8 cellular contexts compared by ENCODE assay signal in genomic region chr19:45927565-45928261, GRCh38. TPM values are rescaled to one million over a fixed set of nuclear protein-coding genes. Genes with fewer than 3 reads are reported as not detected.
DNase-seq lines count a peak whose midpoint lies in the region; ATAC-seq, FAIRE-seq and TF ChIP-seq lines count a peak whose summit lies in the region.

No MANE protein-coding gene starts in this region.

- H2AFZ ChIP-seq in H9 (ENCODE audit: low read length): peak overlapping the region; percentile 75

- H3K23ac ChIP-seq in H9 (ENCODE audit: insufficient read length, low read depth, low read length): no peak overlapping the region

- H3T11ph ChIP-seq in H9 (ENCODE audit: low read length): no peak overlapping the region

- H3K27me3 Mint-ChIP-seq in H9 (ENCODE audit: low read depth): peaks cover 53% of the 10 kb centered on the region
- H3K27me3 Mint-ChIP-seq in T-cell: peaks cover 4 to 14% of the 10 kb centered on the region in 2 donors

- no peak overlapping the region for H3K14ac ChIP-seq in H9 (ENCODE audit: insufficient read depth, low read length)

- ATAC-seq in T-cell (replicated peaks in 1 of 4) (peak; percentile 94 to 100 (median 99)), sciatic nerve (peak; percentile 96), GM21786 (IDR thresholded peaks at IDR 0.05; ENCODE audit: unreplicated experiment) (no peak)

- H3K9me3 ChIP-seq in H9 (ENCODE audit: control insufficient read depth, low read depth, low read length): no peaks in the 10 kb centered on the region

- no peak overlapping the region for H4K8ac ChIP-seq in H9 (replicated peaks; ENCODE audit: insufficient read length, low read depth, low read length)

- no peaks in the 10 kb centered on the region for H3K79me2 ChIP-seq in H9 (ENCODE audit: insufficient read depth, low read length)

- no CpG with 5 or more reads among the region's 33 CpGs for WGBS in H9 (ENCODE audit: extremely low coverage, insufficient read length, low lambda C conversion rate)

- H3K4ac ChIP-seq in H9 (ENCODE audit: low read depth, low read length): no peak overlapping the region

- H3K4me1 Mint-ChIP-seq in H9: peaks cover 6 to 18% of the 10 kb centered on the region in 2 experiments
- peaks cover 7 to 10% (median 10%) of the 10 kb centered on the region in 3 donors for H3K4me1 Mint-ChIP-seq in T-cell

- H2BK12ac ChIP-seq in H9 (ENCODE audit: insufficient read length, low read depth, low read length): no peak overlapping the region

- no peak overlapping the region for H2AK5ac ChIP-seq in H9 (ENCODE audit: insufficient read length, low read length)

- no peak overlapping the region for H4K5ac ChIP-seq in H9 (ENCODE audit: insufficient read length, low read depth, low read length)

- no peak overlapping the region for H3K27ac ChIP-seq in H9 (ENCODE audit: insufficient read length, low read depth, low read length)

- H3K4me3 Mint-ChIP-seq in H9 (peak overlapping the region; percentile 45 to 70), T-cell (peak overlapping the region in 1 of 3 donors; percentile 35)

- intact Hi-C loops in sciatic nerve (cut with DNase I): no loop called here

- no peaks in the 10 kb centered on the region; the same call in 1 of the 2 replicates for H3K27me3 ChIP-seq in H9 (ENCODE audit: insufficient read depth, low read length)

- CTCF ChIA-PET in T-cell (lab: Charles Lee): no interaction called here

- peak overlapping the region; percentile 74 for H3K4me2 ChIP-seq in H9 (ENCODE audit: insufficient read depth, insufficient read length, low read length)

- FAIRE-seq in D721Med (lab: Jason Lieb, UNC): peak; percentile 41

- no peak overlapping the region; a peak in 1 of 7 replicates for H3K27ac Mint-ChIP-seq in H9
- H3K27ac Mint-ChIP-seq in T-cell: no peak overlapping the region

- TF ChIP-seq CTCF in D721Med (IDR thresholded peaks at IDR 0.05; ENCODE audit: insufficient read depth, missing control alignments): peak; percentile 30
- peak; percentile 42; the same call in 2 of the 3 replicates for TF ChIP-seq CTCF in H9 (conservative IDR thresholded peaks at IDR 0.05)

- H3K18ac ChIP-seq in H9 (ENCODE audit: insufficient read length, low read depth, low read length): no peak overlapping the region

- H4K91ac ChIP-seq in H9 (ENCODE audit: insufficient read length, low read depth, low read length): no peak overlapping the region

- peaks cover 4% of the 10 kb centered on the region for H3K23me2 ChIP-seq in H9 (ENCODE audit: insufficient read length, low read depth, low read length, poor library complexity, severe bottlenecking)

- DNase-seq in D721Med (ENCODE audit: insufficient read length, low spot score) (peak; percentile 97), H9 (peak; percentile 98), NCI-H1694 treated with DMSO at 0.1 percent for 48 hours (lab: John Stamatoyannopoulos, UW) (peak; percentile 85), T-cell (peak; percentile 64 to 92 (median 84)), amniotic stem cell (lab: John Stamatoyannopoulos, UW) (peak; percentile 80), hepatic stellate cell (ENCODE audit: low spot score) (peak; percentile 99), sciatic nerve (ENCODE audit: low spot score) (peak; percentile 96)

- H3K4me1 ChIP-seq in H9 (ENCODE audit: insufficient read depth, low read length): 0 out of 2 replicates have a peak, but pooled peaks cover 3% of the 10 kb centered on the region

- H3K9me3 Mint-ChIP-seq in H9: no peaks in the 10 kb centered on the region; a peak in 1 of 5 replicates
- H3K9me3 Mint-ChIP-seq in T-cell: no peaks in the 10 kb centered on the region

- no peaks in the 10 kb centered on the region for H4K20me1 ChIP-seq in H9 (ENCODE audit: control insufficient read depth, insufficient read depth, insufficient read length)

- no peak overlapping the region for H2BK5ac ChIP-seq in H9 (ENCODE audit: insufficient read length, low read length)

- H3K36me3 Mint-ChIP-seq in H9 (ENCODE audit: insufficient read depth in 1 of 3, low read depth in 3 of 3) (no peaks in the 10 kb centered on the region), T-cell (no peaks in the 10 kb centered on the region)

- POLR2A ChIA-PET in T-cell (lab: Charles Lee): interaction anchor here in 1 of 2 donors (0.6 kb wide), 1 partner anchor 157 kb away, joined by 4 read pairs; no protein-coding TSS in a partner anchor

- H3K56ac ChIP-seq in H9 (ENCODE audit: insufficient read length, low read depth, low read length): no peak overlapping the region

- no peak overlapping the region for H2BK20ac ChIP-seq in H9 (ENCODE audit: low read depth, low read length, poor library complexity, severe bottlenecking)

- H3K79me1 ChIP-seq in H9 (ENCODE audit: insufficient read depth, low read depth, low read length, poor library complexity, severe bottlenecking): no peaks in the 10 kb centered on the region

- no peak overlapping the region for H2BK15ac ChIP-seq in H9 (ENCODE audit: low read depth, low read length)

- H2BK120ac ChIP-seq in H9 (ENCODE audit: low read depth, low read length, poor library complexity, severe bottlenecking): no peak overlapping the region

- peak overlapping the region; percentile 20 for H3K9ac ChIP-seq in H9 (ENCODE audit: extremely low read depth, insufficient read length, low read length)

RNA-seq across cellular contexts. Expression of gene NANOS2, which starts 13.1 kb away (rescaled TPM):
- total RNA-seq in H9 (2021): not detected in 2 replicates
- total RNA-seq in T-cell: not detected
- not detected for total RNA-seq in sciatic nerve

RNA-seq across cellular contexts. Expression of gene MYPOP, which starts 25.3 kb away (rescaled TPM):
- 9.0 and 9.5 TPM in 2 replicates for total RNA-seq in H9 (2021)
- total RNA-seq in T-cell: 10 to 100 TPM in 3 of 5 donors, 1 to 10 TPM in 2; 7.3 to 17.5 (median 16.9) TPM
- 8.6 TPM for total RNA-seq in sciatic nerve

RNA-seq across cellular contexts. Expression of gene IRF2BP1, which starts 41.8 kb away (rescaled TPM):
- total RNA-seq in H9 (2021): 28.2 and 29.3 TPM in 2 replicates
- 10 to 100 TPM; 22.7 to 42.3 (median 38.0) TPM for total RNA-seq in T-cell
- total RNA-seq in sciatic nerve: 21.0 TPM

RNA-seq across cellular contexts. Expression of gene NOVA2, which starts 46.0 kb away (rescaled TPM):
- 8.8 and 8.9 TPM in 2 replicates for total RNA-seq in H9 (2021)
- total RNA-seq in T-cell: under 1 TPM in 1 of 5 donors, not detected in 4; 0.03 TPM
- total RNA-seq in sciatic nerve: 9.9 TPM
